7 cellular contexts compared by ENCODE assay signal in genomic region chr21:43306911-43307676, GRCh38.
A peak's percentile ranks its signal among the peaks of the same experiment; 100 is the strongest.
DNase-seq lines count a peak whose midpoint lies in the region; ATAC-seq and TF ChIP-seq lines count a peak whose summit lies in the region.

No MANE protein-coding gene starts in this region.

- TF ChIP-seq CTCF in RWPE1 (conservative IDR thresholded peaks at IDR 0.05; ENCODE audit: low read depth) = no peak
- TF ChIP-seq CTCF in coronary artery (IDR thresholded peaks at IDR 0.05) = no peak

- DNase-seq in RWPE1 (ENCODE audit: low spot score) (peak; percentile 89), left cardiac atrium (peak; percentile 43), HuH-7 (ENCODE audit: low spot score) (no peak), substantia nigra (lab: John Stamatoyannopoulos, UW) (no peak), coronary artery (ENCODE audit: low spot score) (no peak)

- CTCF ChIA-PET in RWPE1 (lab: Yijun Ruan, JAX) = interaction anchor here (0.6 kb wide), 1 partner anchor 25 kb away, joined by 3 read pairs; no protein-coding TSS in a partner anchor

- no peak overlapping the region for H3K4me3 ChIP-seq in coronary artery

- POLR2A ChIA-PET in RWPE1 (lab: Yijun Ruan, JAX; ENCODE audit: low non-redundant PET) = no interaction called here

- intact Hi-C loops in left cardiac atrium (cut with DNase I) = no loop called here

- ATAC-seq in GM18873 (IDR thresholded peaks at IDR 0.05; ENCODE audit: low FRiP score, unreplicated experiment) = peak; percentile 67
- ATAC-seq in HG02943 (IDR thresholded peaks at IDR 0.05; ENCODE audit: low read depth, unreplicated experiment) = peak; percentile 37
- ATAC-seq in left cardiac atrium = peak; percentile 70 to 89

- H3K27ac ChIP-seq in RWPE1 (peak overlapping the region; percentile 97), substantia nigra (ENCODE audit: low read depth, low read length, poor library complexity, severe bottlenecking) (no peak overlapping the region), coronary artery (no peak overlapping the region)

Comparison
In these comparisons a context has a peak if more than half of its experiments do, and no peak if none do; other contexts are left out.
1. DNase-seq: peak in RWPE1 (single experiment) and left cardiac atrium (single experiment); none in HuH-7 (single experiment), substantia nigra (0 of 49) and coronary artery (single experiment).
2. Peak in every context shown above with its lines, with median percentiles within 50 percentile points of each other: ATAC-seq.